1 cellular context compared by ENCODE assay signal in the genomic region with DNA sequence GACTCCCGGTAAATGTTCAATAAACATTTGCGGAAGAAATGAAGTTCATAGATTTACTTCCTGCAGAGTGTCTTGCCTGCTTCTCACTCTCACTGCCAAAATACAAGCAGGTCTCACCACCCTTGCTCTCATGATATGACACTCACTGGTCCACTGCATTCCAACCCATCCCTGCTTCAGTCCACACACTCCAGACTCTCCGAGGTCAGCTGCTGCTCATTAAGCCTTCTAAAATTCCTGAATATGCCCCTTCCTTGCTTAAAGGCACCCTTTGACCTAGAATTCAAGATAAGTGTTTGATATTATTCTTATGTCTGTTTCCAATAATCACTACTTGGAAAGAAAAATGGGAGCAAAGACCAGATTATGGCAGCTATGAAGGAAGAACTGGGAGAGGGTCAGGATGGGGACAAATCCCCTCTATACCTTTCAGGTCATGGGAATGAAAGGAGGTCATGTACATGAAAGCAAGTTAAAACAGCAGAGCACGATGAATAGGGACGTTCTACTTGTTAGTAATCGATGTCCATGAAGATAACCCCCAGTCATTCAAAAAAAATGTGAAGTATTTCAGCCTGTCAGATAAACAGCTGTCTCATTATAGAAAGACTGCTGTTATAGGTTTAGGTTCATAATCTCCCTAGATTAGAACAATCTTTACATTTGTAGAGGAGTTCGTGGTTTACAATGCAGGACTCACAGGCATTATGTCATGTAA.
TF ChIP-seq lines count a peak whose summit lies in the region.

No MANE protein-coding gene starts in this region.

TF ChIP-seq in HepG2, 621 proteins besides CTCF, POLR2A, EP300 and RAD21:
- TF ChIP-seq U2AF1 (optimal IDR thresholded peaks at IDR 0.05; ENCODE audit: low read depth, low read length) (no peak), ZFP36L1 (CRISPR knock-in tag; IDR thresholded peaks at IDR 0.05) (no peak), THAP11 (CRISPR knock-in tag; IDR thresholded peaks at IDR 0.05) (no peak), NR2F1 (CRISPR knock-in tag; IDR thresholded peaks at IDR 0.05) (peak in 1 of 2 experiments; percentile 60; a peak in 1 of 4 replicates), ZNF556 (CRISPR knock-in tag; IDR thresholded peaks at IDR 0.05; ENCODE audit: borderline replicate concordance) (no peak), FOSL1 (CRISPR knock-in tag; IDR thresholded peaks at IDR 0.05; ENCODE audit: borderline replicate concordance) (peak; percentile 42; the same call in 1 of the 2 replicates), NR2F6 (IDR thresholded peaks at IDR 0.05) (peak; percentile 44; the same call in 1 of the 2 replicates), NR2F6 (CRISPR knock-in tag; IDR thresholded peaks at IDR 0.05) (no peak), RARA (CRISPR knock-in tag; IDR thresholded peaks at IDR 0.05) (peak; percentile 77)
